ENCODE assay signal across 7 cellular contexts in genomic region chr14:106810168-106810567, GRCh38.
DNase-seq lines count a peak whose midpoint lies in the region; ATAC-seq, FAIRE-seq and TF ChIP-seq lines count a peak whose summit lies in the region.
"Not testable (repeated sequence)": the region's sequence is repeated elsewhere in the genome, so short reads cannot be mapped to it uniquely, and the experiment has no call there.

No MANE protein-coding gene starts in this region.

- DNase-seq in GM06990 (ENCODE audit: extremely low read depth, insufficient read length); GM18507 (ENCODE audit: extremely low spot score, insufficient read length, low read depth); GM12878 (ENCODE audit: low read depth, low spot score): not testable (repeated sequence)
- peak; percentile 26 for DNase-seq in MV-4-11 (lab: John Stamatoyannopoulos, UW)
- peak; percentile 64 for DNase-seq in activated CD8-positive, alpha-beta T cell treated with anti-CD3 and anti-CD28 coated beads for 36 hours
- peak; percentile 7 for DNase-seq in stimulated activated CD8-positive, alpha-beta memory T cell treated with anti-CD3 and anti-CD28 coated beads, Interleukin-4, amount 100 ng/mL, for 24 hours (ENCODE audit: low read depth)

- not testable (repeated sequence) for H3K36me3 Mint-ChIP-seq in activated CD8-positive, alpha-beta T cell treated with anti-CD3 and anti-CD28 coated beads for 36 hours (ENCODE audit: low read depth)

- not testable (repeated sequence) for H3K9me3 ChIP-seq in GM12878 (replicated peaks; ENCODE audit: control insufficient read depth, insufficient read depth, low read length)

- not testable (repeated sequence) for H3K4me2 ChIP-seq in GM12878 (ENCODE audit: control insufficient read depth, insufficient read depth)

- H3K9me3 Mint-ChIP-seq in activated CD8-positive, alpha-beta T cell treated with anti-CD3 and anti-CD28 coated beads for 36 hours: not testable (repeated sequence)

- intact Hi-C loops in activated CD8-positive, alpha-beta T cell treated with anti-CD3 and anti-CD28 coated beads for 36 hours (cut with micrococcal nuclease): not testable (repeated sequence)
- intact Hi-C loops in GM12878 (cut with micrococcal nuclease; ENCODE audit: unreplicated experiment): loop anchor here (2.0 kb wide), 1 partner anchor 21 kb away; no protein-coding TSS in a partner anchor

- TF ChIP-seq POLR2A in GM12878 (IDR thresholded peaks at IDR 0.05; ENCODE audit: low read depth, low read length): not testable (repeated sequence)

- not testable (repeated sequence) for H3K4me3 ChIP-seq in GM06990 (replicated peaks; ENCODE audit: low read depth, low read length); GM12878

- RAD21 ChIA-PET in GM12878 (lab: Charles Lee; ENCODE audit: unreplicated experiment): interaction anchor here (1.1 kb wide), 1 partner anchor 62 kb away, joined by 3 read pairs; no protein-coding TSS in a partner anchor

- 35% methylated on average over 13 of the region's 13 CpGs for WGBS in GM12878 (ENCODE audit: insufficient coverage, insufficient replicate concordance, low lambda C conversion rate, missing lambda C conversion rate)

- not testable (repeated sequence) for TF ChIP-seq EP300 in GM12878 (IDR thresholded peaks at IDR 0.05; ENCODE audit: borderline replicate concordance in 1 of 2, control insufficient read depth in 1 of 2, low read depth in 2 of 2, low read length in 2 of 2)

- not testable (repeated sequence) for BruUV-seq in GM12878 (replicated peaks; lab: Mats Ljungman, UMichigan)

- H4K20me1 ChIP-seq in GM12878 (ENCODE audit: control insufficient read depth, insufficient read depth): not testable (repeated sequence)

- in situ Hi-C loops in GM12878 (cut with MboI): not testable (repeated sequence)

- TF ChIP-seq CTCF in GM06990 (IDR thresholded peaks at IDR 0.05; ENCODE audit: insufficient read depth, low read length, poor library complexity, severe bottlenecking) (peak; percentile 48), GM12878 (IDR thresholded peaks at IDR 0.05 in 2 of 3, conservative IDR thresholded peaks at IDR 0.05 in 1 of 3; ENCODE audit: control insufficient read depth in 2 of 3, extremely low read depth in 1 of 3, insufficient read depth in 1 of 3, low read depth in 3 of 3, low read length in 3 of 3) (peak; percentile 19 to 42 (median 30); a peak in 3 of 6 replicates)
- TF ChIP-seq CTCF in activated CD8-positive, alpha-beta T cell treated with anti-CD3 and anti-CD28 coated beads for 36 hours (IDR thresholded peaks at IDR 0.05): peak; percentile 33

- not testable (repeated sequence) for H3K27me3 ChIP-seq in GM06990 (replicated peaks; ENCODE audit: control insufficient read depth, insufficient read depth, low read length); GM12878 (replicated peaks in 1 of 2; ENCODE audit: control insufficient read depth in 2 of 2, insufficient read depth in 2 of 2, low read length in 1 of 2)

- peak; percentile 33; the same call in 1 of the 2 replicates for TF ChIP-seq RAD21 in GM12878 (IDR thresholded peaks at IDR 0.05; ENCODE audit: insufficient read depth, low read depth, low read length)

- not testable (repeated sequence) for H3K4me3 Mint-ChIP-seq in activated CD8-positive, alpha-beta T cell treated with anti-CD3 and anti-CD28 coated beads for 36 hours

- not testable (repeated sequence) for H3K79me2 ChIP-seq in GM12878 (ENCODE audit: control insufficient read depth, insufficient read depth, low read length)

- peak overlapping the region; percentile 26 for H2AFZ ChIP-seq in GM12878 (ENCODE audit: control insufficient read depth, low read depth, low read length)

- not testable (repeated sequence) for H3K36me3 ChIP-seq in GM06990 (ENCODE audit: control insufficient read depth, insufficient read depth, low read length); GM12878 (ENCODE audit: control insufficient read depth in 2 of 2, insufficient read depth in 2 of 2, low read length in 1 of 2)

- not testable (repeated sequence) for H3K27ac ChIP-seq in GM12878 (ENCODE audit: control insufficient read depth, insufficient read depth)

- H3K4me1 Mint-ChIP-seq in activated CD8-positive, alpha-beta T cell treated with anti-CD3 and anti-CD28 coated beads for 36 hours (ENCODE audit: low read depth): peaks cover 12% of the 10 kb centered on the region

- not testable (repeated sequence) for H3K9ac ChIP-seq in GM12878 (ENCODE audit: control insufficient read depth, insufficient read depth, low read length)

- not testable (repeated sequence) for H3K27ac Mint-ChIP-seq in activated CD8-positive, alpha-beta T cell treated with anti-CD3 and anti-CD28 coated beads for 36 hours

- CTCF ChIA-PET in activated CD8-positive, alpha-beta T cell treated with anti-CD3 and anti-CD28 coated beads for 36 hours (lab: Charles Lee): interaction anchor here (0.8 to 2.9 kb wide), 6 partner anchors 10 to 115 kb away, joined by 3 to 16 read pairs (median 4); no protein-coding TSS in a partner anchor
- CTCF ChIA-PET in GM12878 (lab: Yijun Ruan, JAX): interaction anchor here (0.9 to 1.6 kb wide), 4 partner anchors 10 to 63 kb away, joined by 4 to 16 read pairs (median 8); no protein-coding TSS in a partner anchor

- SMC1A ChIA-PET in GM12878 (lab: Charles Lee; ENCODE audit: uncharacterized antibody, unreplicated experiment): not testable (repeated sequence)

- peak; percentile 85 for ATAC-seq in SK-N-SH treated with all-trans-retinoic acid at 6 μM for 48 hours
- ATAC-seq in activated CD8-positive, alpha-beta T cell treated with anti-CD3 and anti-CD28 coated beads for 36 hours: peak; percentile 91
- ATAC-seq in GM12878: peak; percentile 96

- not testable (repeated sequence) for H3K27me3 Mint-ChIP-seq in activated CD8-positive, alpha-beta T cell treated with anti-CD3 and anti-CD28 coated beads for 36 hours

- H3K4me1 ChIP-seq in GM12878 (ENCODE audit: control insufficient read depth, insufficient read depth, low read length): not testable (repeated sequence)

- FAIRE-seq in GM18507 (lab: Jason Lieb, UNC) (peak; percentile 65), GM12878 (lab: Jason Lieb, UNC) (peak; percentile 61)

- POLR2A ChIA-PET in activated CD8-positive, alpha-beta T cell treated with anti-CD3 and anti-CD28 coated beads for 36 hours (lab: Charles Lee); GM12878 (lab: Charles Lee): not testable (repeated sequence)

TF ChIP-seq in GM12878, 131 proteins besides CTCF, POLR2A, EP300 and RAD21:
- TF ChIP-seq EED (IDR thresholded peaks at IDR 0.05; ENCODE audit: low read depth): 0 out of 2 replicates have a peak, but pooled peaks have one; percentile 2
